21 cellular contexts compared by ENCODE assay signal in genomic region chr2:229971298-229971790, GRCh38.
"Had no signal": no experiment of that assay in that cellular context is flagged by ENCODE, and none has a peak within 500 bp of the region (broad histone marks: within the 10 kb centered on the region; RNA-seq: fewer than 3 reads in every experiment).

No MANE protein-coding gene starts in this region.

- H3K4me3 ChIP-seq: breast epithelium, colonic mucosa, MG63 had no signal

- H3K4me1 ChIP-seq: breast epithelium, colonic mucosa had no signal

- H3K27ac ChIP-seq: breast epithelium, colonic mucosa had no signal

- DNase-seq: activated CD4-positive, alpha-beta T cell treated with anti-CD3 and anti-CD28 coated beads for 1 hour; activated CD4-positive, alpha-beta T cell treated with anti-CD3 and anti-CD28 coated beads, Interleukin-2, amount 10 ng/mL, durations not matched to agents 24 days and 14 days; activated CD4-positive, alpha-beta T cell treated with anti-CD3 and anti-CD28 coated beads, Interleukin-2, amount 50 U/mL, for 48 hours; activated CD8-positive, alpha-beta memory T cell treated with anti-CD3 and anti-CD28 coated beads, Interleukin-2, amount 10 ng/mL, durations not matched to agents 7 days and 5 days; activated effector memory CD4-positive, alpha-beta T cell treated with Interleukin-2 at 50 U/mL for 16 hours; activated naive CD4-positive, alpha-beta T cell; activated T-cell treated with anti-CD3 and anti-CD28 coated beads, Interleukin-2, amount 50 U/mL, for 24 hours; aorta; caudate nucleus; colonic mucosa; MG63; MV-4-11; NCI-H1092 treated with DMSO at 0.1 percent for 48 hours; NCI-H1417 treated with DMSO at 0.1 percent for 48 hours; NCI-H187; NCI-H2081; NCI-H226; NCI-H526; NCI-H82; RPMI8226 had no signal

- H3K27me3 ChIP-seq: breast epithelium, colonic mucosa, MG63 had no signal

- H3K9me3 ChIP-seq: breast epithelium, colonic mucosa, MG63 had no signal

- H3K36me3 ChIP-seq: breast epithelium, colonic mucosa, MG63 had no signal
